23 cellular contexts compared by ENCODE assay signal in the genomic region with DNA sequence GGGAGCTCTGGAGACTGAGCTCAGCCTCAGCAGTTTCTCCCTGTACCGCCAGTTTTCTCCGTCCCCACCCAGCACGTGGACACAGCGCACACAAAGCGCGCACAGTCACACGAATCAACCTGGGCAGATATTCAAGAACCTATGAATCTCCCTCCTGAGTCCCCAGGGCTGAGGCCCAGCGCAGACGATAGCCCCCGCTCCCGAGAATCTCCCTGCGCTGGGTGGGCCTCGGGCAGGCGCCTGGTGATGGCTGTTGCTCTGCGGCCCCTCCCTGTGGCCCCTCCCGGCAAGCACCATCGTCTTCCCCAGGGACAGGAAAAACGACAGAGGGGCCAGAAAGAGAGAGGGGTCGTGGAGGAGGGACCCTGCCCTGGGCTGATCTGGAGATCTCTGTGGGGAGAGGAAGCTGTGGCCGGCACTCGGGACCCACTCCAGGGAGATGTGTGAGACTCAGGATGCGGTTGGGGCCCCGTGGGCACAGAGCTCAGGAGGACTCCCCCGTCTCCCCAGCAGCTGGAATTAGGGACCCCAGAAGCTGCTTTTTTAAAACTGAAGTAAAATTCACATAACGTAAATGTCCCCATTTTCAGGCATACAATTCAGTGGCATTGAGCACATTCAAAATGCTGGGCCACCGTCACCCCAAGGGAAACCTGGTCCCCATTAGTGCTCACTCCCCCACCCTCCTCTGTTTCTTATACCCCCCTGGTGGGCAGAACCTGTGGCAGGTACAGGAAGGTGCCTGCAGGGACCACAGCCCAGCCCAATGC.
"Had no signal": no experiment of that assay in that cellular context is flagged by ENCODE, and none has a peak within 500 bp of the region (broad histone marks: within the 10 kb centered on the region; RNA-seq: fewer than 3 reads in every experiment).

No MANE protein-coding gene starts in this region.

- H3K4me1 Mint-ChIP-seq: activated CD4-positive, alpha-beta T cell treated with anti-CD3 and anti-CD28 coated beads, Interleukin-2, amount 10 ng/mL, durations not matched to agents 7 days and 5 days; activated naive CD8-positive, alpha-beta T cell treated with anti-CD3 and anti-CD28 coated beads, Interleukin-2, amount 50 U/mL, for 24 hours; WTC11 had no signal

- H3K27me3 Mint-ChIP-seq: activated CD4-positive, alpha-beta T cell treated with anti-CD3 and anti-CD28 coated beads, Interleukin-2, amount 10 ng/mL, durations not matched to agents 7 days and 5 days had no signal

- H3K4me3 ChIP-seq: Peyer's patch had no signal

- H3K27ac ChIP-seq: Peyer's patch had no signal

- H3K27ac Mint-ChIP-seq: activated CD4-positive, alpha-beta memory T cell treated with anti-CD3 and anti-CD28 coated beads for 36 hours; activated CD4-positive, alpha-beta T cell treated with anti-CD3 and anti-CD28 coated beads, Interleukin-2, amount 10 ng/mL, durations not matched to agents 7 days and 5 days; activated naive CD8-positive, alpha-beta T cell treated with anti-CD3 and anti-CD28 coated beads, Interleukin-2, amount 50 U/mL, for 24 hours; T-helper 1 cell treated with Interleukin-12 subunit alpha and Interleukin-12 subunit beta and Interleukin-4 antibody, amounts not matched to agents 30 μg/mL and 1 μg/mL, for 36 hours; WTC11 had no signal

- H3K9me3 ChIP-seq: Peyer's patch had no signal

- H3K36me3 ChIP-seq: Peyer's patch had no signal

- H3K9me3 Mint-ChIP-seq: activated CD4-positive, alpha-beta memory T cell treated with anti-CD3 and anti-CD28 coated beads for 36 hours; activated CD4-positive, alpha-beta T cell treated with anti-CD3 and anti-CD28 coated beads, Interleukin-2, amount 10 ng/mL, durations not matched to agents 7 days and 5 days; activated naive CD4-positive, alpha-beta T cell treated with anti-CD3 and anti-CD28 coated beads, Interleukin-2, amount 50 U/mL, for 72 hours; activated naive CD8-positive, alpha-beta T cell treated with anti-CD3 and anti-CD28 coated beads, Interleukin-2, amount 50 U/mL, for 24 hours; activated T-cell treated with anti-CD3 and anti-CD28 coated beads, Interleukin-2, amount 50 U/mL, for 4 hours; T-helper 1 cell treated with Interleukin-12 subunit alpha and Interleukin-12 subunit beta and Interleukin-4 antibody, amounts not matched to agents 30 μg/mL and 1 μg/mL, for 36 hours; WTC11 had no signal

- H3K4me3 Mint-ChIP-seq: activated CD4-positive, alpha-beta memory T cell treated with anti-CD3 and anti-CD28 coated beads for 36 hours; activated CD4-positive, alpha-beta T cell treated with anti-CD3 and anti-CD28 coated beads, Interleukin-2, amount 10 ng/mL, durations not matched to agents 7 days and 5 days; activated naive CD8-positive, alpha-beta T cell treated with anti-CD3 and anti-CD28 coated beads, Interleukin-2, amount 50 U/mL, for 24 hours; activated T-cell treated with anti-CD3 and anti-CD28 coated beads, Interleukin-2, amount 50 U/mL, for 4 hours; T-helper 1 cell treated with Interleukin-12 subunit alpha and Interleukin-12 subunit beta and Interleukin-4 antibody, amounts not matched to agents 30 μg/mL and 1 μg/mL, for 36 hours; WTC11 had no signal

- H3K4me1 ChIP-seq: Peyer's patch had no signal

- H3K36me3 Mint-ChIP-seq: activated CD4-positive, alpha-beta memory T cell treated with anti-CD3 and anti-CD28 coated beads for 36 hours; activated naive CD4-positive, alpha-beta T cell treated with anti-CD3 and anti-CD28 coated beads, Interleukin-2, amount 50 U/mL, for 72 hours; WTC11 had no signal

- H3K27me3 ChIP-seq: Peyer's patch had no signal

- ATAC-seq: activated naive CD4-positive, alpha-beta T cell treated with anti-CD3 and anti-CD28 coated beads, Interleukin-2, amount 50 U/mL, for 72 hours; activated naive CD8-positive, alpha-beta T cell treated with anti-CD3 and anti-CD28 coated beads, Interleukin-2, amount 50 U/mL, for 24 hours; activated T-cell treated with anti-CD3 and anti-CD28 coated beads, Interleukin-2, amount 50 U/mL, for 4 hours; WTC11 had no signal

- DNase-seq: activated CD4-positive, alpha-beta memory T cell treated with anti-CD3 and anti-CD28 coated beads for 36 hours; activated CD4-positive, alpha-beta T cell treated with anti-CD3 and anti-CD28 coated beads for 1 hour; activated CD4-positive, alpha-beta T cell treated with anti-CD3 and anti-CD28 coated beads, Interleukin-2, amount 10 ng/mL, durations not matched to agents 7 days and 5 days; activated CD8-positive, alpha-beta memory T cell treated with anti-CD3 and anti-CD28 coated beads for 24 hours; activated effector memory CD4-positive, alpha-beta T cell treated with anti-CD3 and anti-CD28 coated beads, Interleukin-2, amount 50 U/mL, for 16 hours; activated naive CD4-positive, alpha-beta T cell treated with Interleukin-2 at 50 U/mL for 16 hours; activated naive CD8-positive, alpha-beta T cell treated with anti-CD3 and anti-CD28 coated beads, Interleukin-2, amount 50 U/mL, for 24 hours; activated T-cell treated with anti-CD3 and anti-CD28 coated beads, Interleukin-2, amount 50 U/mL, for 4 hours; amniotic stem cell; caudate nucleus; KG1; NCI-H1048; NCI-H146; NCI-H187 treated with DMSO at 0.1 percent for 48 hours; NCI-H2081 treated with DMSO at 0.1 percent for 48 hours; NCI-H446; NCI-H524; Peyer's patch; SHP77 treated with DMSO at 0.1 percent for 48 hours; T-helper 9 cell had no signal
